In the genomic region with DNA sequence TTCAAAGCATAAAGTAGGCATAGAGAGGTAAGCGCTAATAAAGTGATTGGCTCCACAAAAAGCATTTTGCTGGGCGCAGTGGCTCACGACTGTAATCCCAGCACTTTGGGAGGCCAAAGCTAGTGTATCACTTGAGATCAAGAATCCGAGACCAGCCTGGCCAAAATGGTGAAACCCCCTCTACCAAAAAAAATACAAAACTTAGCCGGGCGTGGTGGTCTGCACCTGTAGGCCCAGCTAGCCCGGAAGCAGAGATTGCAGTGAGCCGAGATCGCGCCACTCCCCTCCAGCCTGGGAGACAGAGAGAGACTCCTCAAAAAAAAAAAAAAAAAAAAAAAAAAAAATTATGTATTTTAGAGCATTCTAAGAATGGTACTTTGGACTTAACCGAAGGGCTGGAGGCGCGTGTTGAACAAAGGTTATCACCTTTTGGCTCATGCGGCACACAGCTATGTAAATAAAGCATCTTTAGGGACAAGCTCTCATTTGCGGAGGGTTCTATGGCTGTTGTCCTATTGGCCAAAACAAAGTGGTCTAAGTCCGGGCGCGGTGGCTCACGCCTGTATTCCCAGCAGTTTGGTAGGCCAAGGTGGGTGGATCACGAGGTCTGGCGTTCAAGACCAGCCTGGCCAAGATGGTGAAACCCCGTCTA, we compare ENCODE assay signal across 8 cellular contexts. TPM values are rescaled to one million over a fixed set of nuclear protein-coding genes. Genes with fewer than 3 reads are reported as not detected.
A peak's percentile ranks its signal among the peaks of the same experiment; 100 is the strongest.
DNase-seq lines count a peak whose midpoint lies in the region; ATAC-seq and TF ChIP-seq lines count a peak whose summit lies in the region.

No MANE protein-coding gene starts in this region.

- H3K27me3 ChIP-seq in left ventricle myocardium inferior (ENCODE audit: low read depth) = no peaks in the 10 kb centered on the region

- intact Hi-C loops in activated B cell treated with CpG ODN at 0.5 μM for 24 hours (cut with micrococcal nuclease) = loop anchor here (1.0 to 5.0 kb wide), 4 partner anchors 52 to 1043 kb away; a partner anchor contains a TSS
- intact Hi-C loops in left ventricle myocardium inferior (cut with micrococcal nuclease) = no loop called here

- peaks cover 14% of the 10 kb centered on the region for H3K4me1 ChIP-seq in left ventricle myocardium inferior

- H3K4me1 Mint-ChIP-seq in activated B cell treated with CpG ODN at 0.5 μM for 24 hours = peaks cover 12% of the 10 kb centered on the region

- TF ChIP-seq CTCF in activated B cell treated with CpG ODN at 0.5 μM for 24 hours (IDR thresholded peaks at IDR 0.05) (no peak), left ventricle myocardium inferior (IDR thresholded peaks at IDR 0.05; ENCODE audit: borderline replicate concordance) (no peak)

- peaks cover 7% of the 10 kb centered on the region for H3K36me3 Mint-ChIP-seq in activated B cell treated with CpG ODN at 0.5 μM for 24 hours (ENCODE audit: low read depth)

- peak overlapping the region; percentile 89 for H3K27ac ChIP-seq in left ventricle myocardium inferior (replicated peaks)
- H3K27ac ChIP-seq in skin epidermis = peak overlapping the region in 19 of 21 experiments; percentile 25 to 82 (median 67)

- H3K9me3 ChIP-seq in left ventricle myocardium inferior (replicated peaks) = no peaks in the 10 kb centered on the region

- POLR2A ChIA-PET in activated B cell treated with CpG ODN at 0.5 μM for 24 hours (lab: Charles Lee) = interaction anchor here (0.5 to 5.0 kb wide), 39 partner anchors 10 to 1803 kb away, joined by 3 to 253 read pairs (median 6); partner anchors contain the start of genes HFE and HMGN4

- peaks cover 3% of the 10 kb centered on the region for H3K27me3 Mint-ChIP-seq in activated B cell treated with CpG ODN at 0.5 μM for 24 hours

- H3K4me3 Mint-ChIP-seq in activated B cell treated with CpG ODN at 0.5 μM for 24 hours = peak overlapping the region; percentile 85

- no peaks in the 10 kb centered on the region for H3K36me3 ChIP-seq in left ventricle myocardium inferior

- DNase-seq in DMS53 (lab: John Stamatoyannopoulos, UW) = peak; percentile 78
- DNase-seq in activated B cell treated with CpG ODN at 0.5 μM for 24 hours = no peak
- DNase-seq in left ventricle myocardium inferior = no peak
- DNase-seq in iPS-NIHi11 (ENCODE audit: low spot score) = no peak

- peaks cover 2% of the 10 kb centered on the region for H3K9me3 Mint-ChIP-seq in activated B cell treated with CpG ODN at 0.5 μM for 24 hours

- CTCF ChIA-PET in activated B cell treated with CpG ODN at 0.5 μM for 24 hours (lab: Charles Lee) = interaction anchor here (0.6 to 2.5 kb wide), 6 partner anchors 19 to 1028 kb away, joined by 3 to 9 read pairs (median 4); a partner anchor contains a TSS

- peak overlapping the region; percentile 98 for H3K27ac Mint-ChIP-seq in activated B cell treated with CpG ODN at 0.5 μM for 24 hours

- peak overlapping the region; percentile 74 for H3K4me3 ChIP-seq in left ventricle myocardium inferior
- H3K4me3 ChIP-seq in skin epidermis = peak overlapping the region; percentile 30 to 49 (median 37)

- peak; percentile 18 for ATAC-seq in HG02885 (IDR thresholded peaks at IDR 0.05; ENCODE audit: poor library complexity, unreplicated experiment)
- ATAC-seq in activated B cell treated with CpG ODN at 0.5 μM for 24 hours (ENCODE audit: low read depth) = no peak
- no peak for ATAC-seq in GM21717 (IDR thresholded peaks at IDR 0.05; ENCODE audit: unreplicated experiment)
- ATAC-seq in GM21515 (IDR thresholded peaks at IDR 0.05; ENCODE audit: unreplicated experiment) = no peak

RNA-seq across cellular contexts. Expression of gene HFE, which starts 17.4 kb away (rescaled TPM):
- total RNA-seq in activated B cell treated with CpG ODN at 0.5 μM for 24 hours = 0.98 and 1.1 TPM in 2 replicates
- total RNA-seq in left ventricle myocardium inferior = 3.4 TPM
